1 cellular context compared by ENCODE assay signal in genomic region chr4:992297-993110, GRCh38.
A peak's percentile ranks its signal among the peaks of the same experiment; 100 is the strongest.
TF ChIP-seq lines count a peak whose summit lies in the region.

No MANE protein-coding gene starts in this region.

TF ChIP-seq in HepG2, 621 proteins besides CTCF, POLR2A, EP300 and RAD21 (continued from another document and continues in another):
- TF ChIP-seq, protein P1, sequence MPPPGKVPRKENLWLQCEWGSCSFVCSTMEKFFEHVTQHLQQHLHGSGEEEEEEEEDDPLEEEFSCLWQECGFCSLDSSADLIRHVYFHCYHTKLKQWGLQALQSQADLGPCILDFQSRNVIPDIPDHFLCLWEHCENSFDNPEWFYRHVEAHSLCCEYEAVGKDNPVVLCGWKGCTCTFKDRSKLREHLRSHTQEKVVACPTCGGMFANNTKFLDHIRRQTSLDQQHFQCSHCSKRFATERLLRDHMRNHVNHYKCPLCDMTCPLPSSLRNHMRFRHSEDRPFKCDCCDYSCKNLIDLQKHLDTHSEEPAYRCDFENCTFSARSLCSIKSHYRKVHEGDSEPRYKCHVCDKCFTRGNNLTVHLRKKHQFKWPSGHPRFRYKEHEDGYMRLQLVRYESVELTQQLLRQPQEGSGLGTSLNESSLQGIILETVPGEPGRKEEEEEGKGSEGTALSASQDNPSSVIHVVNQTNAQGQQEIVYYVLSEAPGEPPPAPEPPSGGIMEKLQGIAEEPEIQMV (CRISPR knock-in tag; IDR thresholded peaks at IDR 0.05; ENCODE audit: low read depth): peak; percentile 23; the same call in 1 of the 2 replicates
- TF ChIP-seq ZNF747 (CRISPR knock-in tag; IDR thresholded peaks at IDR 0.05; ENCODE audit: borderline replicate concordance) (peak; percentile 77; the same call in 1 of the 2 replicates), MAZ (IDR thresholded peaks at IDR 0.05; ENCODE audit: borderline replicate concordance, low read depth, low read length) (no peak), MAZ (CRISPR knock-in tag; IDR thresholded peaks at IDR 0.05; ENCODE audit: low read depth) (peak; percentile 66; the same call in 1 of the 2 replicates), ZNF574 (CRISPR knock-in tag; IDR thresholded peaks at IDR 0.05) (peak; percentile 71), ZFP91 (CRISPR knock-in tag; IDR thresholded peaks at IDR 0.05; ENCODE audit: borderline replicate concordance) (peak; percentile 98), ZNF788 (CRISPR knock-in tag; IDR thresholded peaks at IDR 0.05; ENCODE audit: borderline replicate concordance) (peak; percentile 87; the same call in 1 of the 2 replicates), ZNF136 (CRISPR knock-in tag; IDR thresholded peaks at IDR 0.05; ENCODE audit: low read depth) (peak; percentile 12; the same call in 1 of the 2 replicates), NR2F2 (IDR thresholded peaks at IDR 0.05; ENCODE audit: borderline replicate concordance, low read depth) (no peak), ZNF446 (CRISPR knock-in tag; IDR thresholded peaks at IDR 0.05) (0 out of 2 replicates have a peak, but pooled peaks have one; percentile 12), SNAPC2 (CRISPR knock-in tag; IDR thresholded peaks at IDR 0.05) (peak; percentile 62; the same call in 1 of the 2 replicates), RNF2 (conservative IDR thresholded peaks at IDR 0.05; ENCODE audit: low read depth) (no peak), RFXANK (CRISPR knock-in tag; IDR thresholded peaks at IDR 0.05) (peak; percentile 71; the same call in 1 of the 2 replicates), ZKSCAN5 (CRISPR knock-in tag; IDR thresholded peaks at IDR 0.05) (peak; percentile 72), ZNF501 (CRISPR knock-in tag; IDR thresholded peaks at IDR 0.05) (peak; percentile 84), HMGA1 (CRISPR knock-in tag; conservative IDR thresholded peaks at IDR 0.05) (no peak), ZBTB3 (CRISPR knock-in tag; IDR thresholded peaks at IDR 0.05; ENCODE audit: borderline replicate concordance, low read depth) (peak; percentile 75; the same call in 1 of the 2 replicates), ZNF430 (CRISPR knock-in tag; IDR thresholded peaks at IDR 0.05) (peak; percentile 90; the same call in 1 of the 2 replicates), MED1 (CRISPR knock-in tag; IDR thresholded peaks at IDR 0.05) (peak; percentile 95), RNF219 (CRISPR knock-in tag; IDR thresholded peaks at IDR 0.05) (no peak), NFKBIZ (CRISPR knock-in tag; IDR thresholded peaks at IDR 0.05) (no peak; the same call in 1 of the 2 replicates), HMG20A (CRISPR knock-in tag; IDR thresholded peaks at IDR 0.05; ENCODE audit: borderline replicate concordance) (peak; percentile 82; the same call in 1 of the 2 replicates), HNF4A (CRISPR knock-in tag; IDR thresholded peaks at IDR 0.05) (peak; percentile 90), ZMYM3 (CRISPR knock-in tag; IDR thresholded peaks at IDR 0.05) (peak; percentile 76; the same call in 1 of the 2 replicates), ZNF432 (CRISPR knock-in tag; IDR thresholded peaks at IDR 0.05; ENCODE audit: borderline replicate concordance) (no peak), HDAC1 (CRISPR knock-in tag; IDR thresholded peaks at IDR 0.05) (peak; percentile 92), ZNF780A (CRISPR knock-in tag; IDR thresholded peaks at IDR 0.05) (no peak), SNRNP70 (IDR thresholded peaks at IDR 0.05; ENCODE audit: low read depth, low read length) (no peak), ZNF883 (CRISPR knock-in tag; IDR thresholded peaks at IDR 0.05; ENCODE audit: not compliant biosample characterization) (peak; percentile 65), TMF1 (CRISPR knock-in tag; IDR thresholded peaks at IDR 0.05; ENCODE audit: low read depth) (0 out of 2 replicates have a peak, but pooled peaks have one; percentile 7), ATF7-NPFF (CRISPR knock-in tag; IDR thresholded peaks at IDR 0.05; ENCODE audit: low read depth) (0 out of 2 replicates have a peak, but pooled peaks have one; percentile 26), GLI4 (CRISPR knock-in tag; IDR thresholded peaks at IDR 0.05; ENCODE audit: borderline replicate concordance) (no peak), ZNF772 (CRISPR knock-in tag; IDR thresholded peaks at IDR 0.05) (0 out of 2 replicates have a peak, but pooled peaks have one; percentile 11), CREM (IDR thresholded peaks at IDR 0.05) (peak; percentile 53; the same call in 1 of the 2 replicates), CREM (CRISPR knock-in tag; IDR thresholded peaks at IDR 0.05) (no peak), ZNF12 (CRISPR knock-in tag; IDR thresholded peaks at IDR 0.05) (peak; percentile 57; the same call in 1 of the 2 replicates), CCDC6 (CRISPR knock-in tag; IDR thresholded peaks at IDR 0.05) (peak; percentile 89), GABPA (IDR thresholded peaks at IDR 0.05; ENCODE audit: low read depth, low read length) (no peak), GABPA (CRISPR knock-in tag; IDR thresholded peaks at IDR 0.05; ENCODE audit: low read depth) (no peak), ZNF275 (CRISPR knock-in tag; IDR thresholded peaks at IDR 0.05; ENCODE audit: borderline replicate concordance) (no peak), ZNF24 (IDR thresholded peaks at IDR 0.05) (no peak), ZNF333 (CRISPR knock-in tag; IDR thresholded peaks at IDR 0.05; ENCODE audit: borderline replicate concordance) (0 out of 2 replicates have a peak, but pooled peaks have one; percentile 18), NRL (CRISPR knock-in tag; IDR thresholded peaks at IDR 0.05; ENCODE audit: borderline replicate concordance) (no peak)
- TF ChIP-seq, protein P2, sequence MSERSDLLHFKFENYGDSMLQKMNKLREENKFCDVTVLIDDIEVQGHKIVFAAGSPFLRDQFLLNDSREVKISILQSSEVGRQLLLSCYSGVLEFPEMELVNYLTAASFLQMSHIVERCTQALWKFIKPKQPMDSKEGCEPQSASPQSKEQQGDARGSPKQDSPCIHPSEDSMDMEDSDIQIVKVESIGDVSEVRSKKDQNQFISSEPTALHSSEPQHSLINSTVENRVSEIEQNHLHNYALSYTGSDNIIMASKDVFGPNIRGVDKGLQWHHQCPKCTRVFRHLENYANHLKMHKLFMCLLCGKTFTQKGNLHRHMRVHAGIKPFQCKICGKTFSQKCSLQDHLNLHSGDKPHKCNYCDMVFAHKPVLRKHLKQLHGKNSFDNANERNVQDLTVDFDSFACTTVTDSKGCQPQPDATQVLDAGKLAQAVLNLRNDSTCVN (CRISPR knock-in tag; IDR thresholded peaks at IDR 0.05; ENCODE audit: borderline replicate concordance): peak; percentile 24; the same call in 1 of the 2 replicates
- TF ChIP-seq, protein P3, sequence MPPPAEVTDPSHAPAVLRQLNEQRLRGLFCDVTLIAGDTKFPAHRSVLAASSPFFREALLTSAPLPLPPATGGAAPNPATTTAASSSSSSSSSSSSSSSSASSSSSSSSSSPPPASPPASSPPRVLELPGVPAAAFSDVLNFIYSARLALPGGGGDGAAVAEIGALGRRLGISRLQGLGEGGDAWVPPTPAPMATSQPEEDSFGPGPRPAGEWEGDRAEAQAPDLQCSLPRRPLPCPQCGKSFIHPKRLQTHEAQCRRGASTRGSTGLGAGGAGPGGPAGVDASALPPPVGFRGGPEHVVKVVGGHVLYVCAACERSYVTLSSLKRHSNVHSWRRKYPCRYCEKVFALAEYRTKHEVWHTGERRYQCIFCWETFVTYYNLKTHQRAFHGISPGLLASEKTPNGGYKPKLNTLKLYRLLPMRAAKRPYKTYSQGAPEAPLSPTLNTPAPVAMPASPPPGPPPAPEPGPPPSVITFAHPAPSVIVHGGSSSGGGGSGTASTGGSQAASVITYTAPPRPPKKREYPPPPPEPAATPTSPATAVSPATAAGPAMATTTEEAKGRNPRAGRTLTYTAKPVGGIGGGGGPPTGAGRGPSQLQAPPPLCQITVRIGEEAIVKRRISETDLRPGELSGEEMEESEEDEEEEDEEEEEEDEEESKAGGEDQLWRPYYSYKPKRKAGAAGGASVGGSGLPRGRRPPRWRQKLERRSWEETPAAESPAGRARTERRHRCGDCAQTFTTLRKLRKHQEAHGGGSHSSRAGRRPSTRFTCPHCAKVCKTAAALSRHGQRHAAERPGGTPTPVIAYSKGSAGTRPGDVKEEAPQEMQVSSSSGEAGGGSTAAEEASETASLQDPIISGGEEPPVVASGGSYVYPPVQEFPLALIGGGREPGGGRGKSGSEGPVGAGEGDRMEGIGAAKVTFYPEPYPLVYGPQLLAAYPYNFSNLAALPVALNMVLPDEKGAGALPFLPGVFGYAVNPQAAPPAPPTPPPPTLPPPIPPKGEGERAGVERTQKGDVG (CRISPR knock-in tag; IDR thresholded peaks at IDR 0.05; ENCODE audit: borderline replicate concordance): no peak
- TF ChIP-seq, protein P4, sequence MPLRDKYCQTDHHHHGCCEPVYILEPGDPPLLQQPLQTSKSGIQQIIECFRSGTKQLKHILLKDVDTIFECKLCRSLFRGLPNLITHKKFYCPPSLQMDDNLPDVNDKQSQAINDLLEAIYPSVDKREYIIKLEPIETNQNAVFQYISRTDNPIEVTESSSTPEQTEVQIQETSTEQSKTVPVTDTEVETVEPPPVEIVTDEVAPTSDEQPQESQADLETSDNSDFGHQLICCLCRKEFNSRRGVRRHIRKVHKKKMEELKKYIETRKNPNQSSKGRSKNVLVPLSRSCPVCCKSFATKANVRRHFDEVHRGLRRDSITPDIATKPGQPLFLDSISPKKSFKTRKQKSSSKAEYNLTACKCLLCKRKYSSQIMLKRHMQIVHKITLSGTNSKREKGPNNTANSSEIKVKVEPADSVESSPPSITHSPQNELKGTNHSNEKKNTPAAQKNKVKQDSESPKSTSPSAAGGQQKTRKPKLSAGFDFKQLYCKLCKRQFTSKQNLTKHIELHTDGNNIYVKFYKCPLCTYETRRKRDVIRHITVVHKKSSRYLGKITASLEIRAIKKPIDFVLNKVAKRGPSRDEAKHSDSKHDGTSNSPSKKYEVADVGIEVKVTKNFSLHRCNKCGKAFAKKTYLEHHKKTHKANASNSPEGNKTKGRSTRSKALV (CRISPR knock-in tag; IDR thresholded peaks at IDR 0.05): no peak
- TF ChIP-seq, protein P5, sequence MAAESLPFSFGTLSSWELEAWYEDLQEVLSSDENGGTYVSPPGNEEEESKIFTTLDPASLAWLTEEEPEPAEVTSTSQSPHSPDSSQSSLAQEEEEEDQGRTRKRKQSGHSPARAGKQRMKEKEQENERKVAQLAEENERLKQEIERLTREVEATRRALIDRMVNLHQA (CRISPR knock-in tag; IDR thresholded peaks at IDR 0.05): 0 out of 2 replicates have a peak, but pooled peaks have one; percentile 56
- TF ChIP-seq, protein P6, sequence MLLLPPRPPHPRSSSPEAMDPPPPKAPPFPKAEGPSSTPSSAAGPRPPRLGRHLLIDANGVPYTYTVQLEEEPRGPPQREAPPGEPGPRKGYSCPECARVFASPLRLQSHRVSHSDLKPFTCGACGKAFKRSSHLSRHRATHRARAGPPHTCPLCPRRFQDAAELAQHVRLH (CRISPR knock-in tag; IDR thresholded peaks at IDR 0.05; ENCODE audit: borderline replicate concordance, low read depth): peak; percentile 86
